Comparison of ENCODE assay signal across 1 cellular context in genomic region chr11:78161937-78162336, GRCh38.
TF ChIP-seq lines count a peak whose summit lies in the region.

No MANE protein-coding gene starts in this region.

TF ChIP-seq in K562, 482 proteins besides CTCF, POLR2A, EP300 and RAD21:
- TF ChIP-seq PHF8 (IDR thresholded peaks at IDR 0.05; ENCODE audit: borderline replicate concordance, low read length) (no peak), VEZF1 (CRISPR knock-in tag; IDR thresholded peaks at IDR 0.05) (peak; percentile 63; the same call in 1 of the 2 replicates), SMAD2 (IDR thresholded peaks at IDR 0.05; ENCODE audit: low read depth, low read length) (no peak), MBD2 (IDR thresholded peaks at IDR 0.05; ENCODE audit: borderline replicate concordance, low read depth) (no peak), TOE1 (IDR thresholded peaks at IDR 0.05; ENCODE audit: borderline replicate concordance) (no peak), TOE1 (CRISPR knock-in tag; IDR thresholded peaks at IDR 0.05; ENCODE audit: borderline replicate concordance, low read depth) (no peak), TBL1XR1 (IDR thresholded peaks at IDR 0.05; ENCODE audit: low read length in 2 of 2) (no peak), ZNF740 (CRISPR knock-in tag; IDR thresholded peaks at IDR 0.05) (peak; percentile 31; the same call in 1 of the 2 replicates), ZNF740 (tag; IDR thresholded peaks at IDR 0.05) (no peak), NFIC (IDR thresholded peaks at IDR 0.05) (peak; percentile 45; the same call in 1 of the 2 replicates), CC2D1A (IDR thresholded peaks at IDR 0.05) (no peak), ZBTB49 (CRISPR knock-in tag; IDR thresholded peaks at IDR 0.05; ENCODE audit: borderline replicate concordance) (no peak), GTF2F1 (IDR thresholded peaks at IDR 0.05; ENCODE audit: low read depth, low read length) (no peak), L3MBTL2 (IDR thresholded peaks at IDR 0.05) (peak; percentile 33; the same call in 1 of the 2 replicates), KDM1A (IDR thresholded peaks at IDR 0.05) (no peak), HDAC6 (IDR thresholded peaks at IDR 0.05; ENCODE audit: low read depth, low read length) (no peak)
TF ChIP-seq in K562: peak in this region for 4.
